8 cellular contexts compared by ENCODE assay signal in genomic region chr16:65745-66144, GRCh38. TPM values are rescaled to one million over a fixed set of nuclear protein-coding genes. Genes with fewer than 3 reads are reported as not detected.
DNase-seq lines count a peak whose midpoint lies in the region; ATAC-seq, FAIRE-seq and TF ChIP-seq lines count a peak whose summit lies in the region.

No MANE protein-coding gene starts in this region.

- H3K36me3 ChIP-seq in Karpas-422 (ENCODE audit: insufficient read depth, low read length) (no peaks in the 10 kb centered on the region), fibroblast of lung (ENCODE audit: control insufficient read depth, insufficient read depth, low read length) (peaks cover 32% of the 10 kb centered on the region), neural cell (ENCODE audit: insufficient read depth, low read length) (no peaks in the 10 kb centered on the region)

- H3K9me2 ChIP-seq in Karpas-422 (replicated peaks; ENCODE audit: insufficient read depth, low read length): no peaks in the 10 kb centered on the region
- H3K9me2 ChIP-seq in neural cell (ENCODE audit: insufficient read depth, low read length): no peaks in the 10 kb centered on the region

- no peak for FAIRE-seq in RCC 7860 (lab: Jason Lieb, UNC)

- TF ChIP-seq EP300 in neural cell (conservative IDR thresholded peaks at IDR 0.05; ENCODE audit: poor library complexity, severe bottlenecking): no peak

- TF ChIP-seq RAD21 in neural cell (conservative IDR thresholded peaks at IDR 0.05): peak; percentile 86

- no peak overlapping the region for H2AFZ ChIP-seq in Karpas-422 (ENCODE audit: low read length)
- H2AFZ ChIP-seq in fibroblast of lung (ENCODE audit: low read length): no peak overlapping the region
- no peak overlapping the region for H2AFZ ChIP-seq in neural cell (ENCODE audit: low read depth, low read length)

- peak; percentile 83 for ATAC-seq in stimulated activated naive CD8-positive, alpha-beta T cell treated with anti-CD3 and anti-CD28 coated beads, Interleukin-15, Interleukin-2, amounts not matched to agents 100 U/mL and 50 U/mL, for 24 hours
- no peak for ATAC-seq in HG03354 (IDR thresholded peaks at IDR 0.05; ENCODE audit: poor library complexity, severe bottlenecking, unreplicated experiment)

- H3K4me3 ChIP-seq in Karpas-422 (ENCODE audit: low read length): no peak overlapping the region
- no peak overlapping the region for H3K4me3 ChIP-seq in fibroblast of lung (replicated peaks in 1 of 4; ENCODE audit: control extremely low read depth in 1 of 4, insufficient read depth in 1 of 4, low read depth in 3 of 4, low read length in 4 of 4)
- H3K4me3 ChIP-seq in neural cell (ENCODE audit: low read length): no peak overlapping the region

- H3K4me2 ChIP-seq in Karpas-422 (ENCODE audit: low read depth, low read length, poor library complexity, severe bottlenecking) (no peak overlapping the region), fibroblast of lung (ENCODE audit: extremely low read depth, insufficient read depth, low read length) (peak overlapping the region; percentile 23), neural cell (ENCODE audit: low read length) (no peak overlapping the region)

- H3K9ac ChIP-seq in Karpas-422 (ENCODE audit: low read length) (no peak overlapping the region), fibroblast of lung (ENCODE audit: insufficient read depth, low read length) (no peak overlapping the region), neural cell (ENCODE audit: low read length) (no peak overlapping the region)

- H3K27ac ChIP-seq in Karpas-422 (ENCODE audit: low read length): no peak overlapping the region
- peak overlapping the region; percentile 53 for H3K27ac ChIP-seq in fibroblast of lung (ENCODE audit: insufficient read depth, low read length)
- no peak overlapping the region for H3K27ac ChIP-seq in neural cell (ENCODE audit: low read length)

- H3K9me3 ChIP-seq in Karpas-422 (ENCODE audit: low read length): no peaks in the 10 kb centered on the region
- H3K9me3 ChIP-seq in fibroblast of lung (ENCODE audit: control insufficient read depth, insufficient read depth, low read depth, low read length): no peaks in the 10 kb centered on the region
- H3K9me3 ChIP-seq in neural cell (ENCODE audit: low read length): no peaks in the 10 kb centered on the region

- DNase-seq in EH (ENCODE audit: low read depth) (peak; percentile 74), Karpas-422 (peak; percentile 93), RCC 7860 (ENCODE audit: low spot score) (peak; percentile 49), fibroblast of lung (ENCODE audit: low read depth in 2 of 2) (peak in 1 of 2 donors; percentile 71)
- peak; percentile 95 to 96 for DNase-seq in activated T-cell treated with anti-CD3 and anti-CD28 coated beads, Interleukin-2, amount 50 U/mL, for 48 hours
- peak; percentile 89 for DNase-seq in stimulated activated naive CD8-positive, alpha-beta T cell treated with anti-CD3 and anti-CD28 coated beads, Interleukin-15, Interleukin-2, amounts not matched to agents 100 U/mL and 50 U/mL, for 24 hours

- H3K4me1 ChIP-seq in Karpas-422 (ENCODE audit: low read length): no peaks in the 10 kb centered on the region
- peaks cover 45% of the 10 kb centered on the region for H3K4me1 ChIP-seq in fibroblast of lung (ENCODE audit: control insufficient read depth, extremely low read depth, insufficient read depth, low read length)

- H3K79me2 ChIP-seq in Karpas-422 (ENCODE audit: low read length) (no peaks in the 10 kb centered on the region), fibroblast of lung (ENCODE audit: control insufficient read depth, insufficient read depth, low read length) (peaks cover 63% of the 10 kb centered on the region), neural cell (replicated peaks; ENCODE audit: insufficient read depth, low read length) (no peaks in the 10 kb centered on the region)

- no peaks in the 10 kb centered on the region; the same call in 1 of the 2 replicates for H4K20me1 ChIP-seq in Karpas-422 (ENCODE audit: insufficient read depth, low read depth, low read length)
- no peaks in the 10 kb centered on the region for H4K20me1 ChIP-seq in fibroblast of lung (ENCODE audit: control insufficient read depth, extremely low read depth, insufficient read depth, low read length)
- H4K20me1 ChIP-seq in neural cell (ENCODE audit: insufficient read depth): no peaks in the 10 kb centered on the region

- TF ChIP-seq CTCF in fibroblast of lung (conservative IDR thresholded peaks at IDR 0.05 in 1 of 2, IDR thresholded peaks at IDR 0.05 in 1 of 2; ENCODE audit: low read depth in 1 of 2, low read length in 2 of 2): peak; percentile 91 to 93
- peak; percentile 90 for TF ChIP-seq CTCF in neural cell (IDR thresholded peaks at IDR 0.05; ENCODE audit: poor library complexity, severe bottlenecking)

- H3K27me3 ChIP-seq in Karpas-422 (ENCODE audit: low read length): no peaks in the 10 kb centered on the region
- H3K27me3 ChIP-seq in fibroblast of lung (ENCODE audit: control insufficient read depth, insufficient read depth, low read length): no peaks in the 10 kb centered on the region
- peaks cover under 1% of the 10 kb centered on the region for H3K27me3 ChIP-seq in neural cell (ENCODE audit: insufficient read depth, low read depth, low read length)

- H3F3A ChIP-seq in neural cell (ENCODE audit: insufficient read depth, low read length, poor library complexity, severe bottlenecking): no peaks in the 10 kb centered on the region

TF ChIP-seq in neural cell, 6 proteins besides CTCF, POLR2A, EP300 and RAD21:
- TF ChIP-seq TAF1 (IDR thresholded peaks at IDR 0.05; ENCODE audit: low read depth) (no peak), SMC3 (conservative IDR thresholded peaks at IDR 0.05; ENCODE audit: poor library complexity) (peak; percentile 86), MXI1 (conservative IDR thresholded peaks at IDR 0.05; ENCODE audit: poor library complexity, severe bottlenecking) (peak; percentile 21)

RNA-seq across cellular contexts. Expression of gene RHBDF1, which starts 6.7 kb away (rescaled TPM):
- 0.43 TPM in 1 of 2 replicates, not detected in the other for total RNA-seq in Karpas-422 (2014; rRNA removed; shearing (Covaris generic); ENCODE audit: low replicate concordance)
- 32.9 and 53.8 TPM in 2 replicates for total RNA-seq in fibroblast of lung
- polyA plus RNA-seq in fibroblast of lung (40.5 and 54.6 TPM in 2 replicates), neural cell (0.21 and 1.0 TPM in 2 replicates)
- polyA plus RNA-seq in fibroblast of lung (2012): 50.5 and 62.0 TPM in 2 replicates
- polyA minus RNA-seq in fibroblast of lung (ENCODE audit: low replicate concordance) (157 and 246 TPM in 2 replicates), neural cell (0.97 and 2.5 TPM in 2 replicates)

RNA-seq across cellular contexts. Expression of gene SNRNP25, which starts 12.1 kb away (rescaled TPM):
- 21.8 and 50.3 TPM in 2 replicates for total RNA-seq in Karpas-422 (2014; rRNA removed; shearing (Covaris generic); ENCODE audit: low replicate concordance)
- total RNA-seq in fibroblast of lung: 14.6 and 20.5 TPM in 2 replicates
- polyA plus RNA-seq in fibroblast of lung (25.9 and 49.4 TPM in 2 replicates), neural cell (45.3 and 46.4 TPM in 2 replicates)
- 29.6 and 57.8 TPM in 2 replicates for polyA plus RNA-seq in fibroblast of lung (2012)
- polyA minus RNA-seq in fibroblast of lung (ENCODE audit: low replicate concordance) (21.1 and 31.3 TPM in 2 replicates), neural cell (16.3 and 18.3 TPM in 2 replicates)

RNA-seq across cellular contexts. Expression of gene MPG, which starts 12.3 kb away (rescaled TPM):
- 182 and 298 TPM in 2 replicates for total RNA-seq in Karpas-422 (2014; rRNA removed; shearing (Covaris generic); ENCODE audit: low replicate concordance)
- 256 and 268 TPM in 2 replicates for total RNA-seq in fibroblast of lung
- polyA plus RNA-seq in fibroblast of lung (45.4 and 49.3 TPM in 2 replicates), neural cell (70.9 and 102 TPM in 2 replicates)
- 84.4 and 112 TPM in 2 replicates for polyA plus RNA-seq in fibroblast of lung (2012)
- polyA minus RNA-seq in fibroblast of lung (ENCODE audit: low replicate concordance) (42.7 and 46.1 TPM in 2 replicates), neural cell (30.9 and 42.9 TPM in 2 replicates)

RNA-seq across cellular contexts. Expression of gene POLR3K, which starts 12.3 kb away (rescaled TPM):
- total RNA-seq in Karpas-422 (2014; rRNA removed; shearing (Covaris generic); ENCODE audit: low replicate concordance): 11.9 and 25.7 TPM in 2 replicates
- 2.6 and 3.3 TPM in 2 replicates for total RNA-seq in fibroblast of lung
- polyA plus RNA-seq in fibroblast of lung (12.9 and 27.3 TPM in 2 replicates), neural cell (7.1 and 7.5 TPM in 2 replicates)
- polyA plus RNA-seq in fibroblast of lung (2012): 9.9 and 19.7 TPM in 2 replicates
- polyA minus RNA-seq in fibroblast of lung (ENCODE audit: low replicate concordance) (8.0 TPM in 1 of 2 replicates, not detected in the other), neural cell (2.2 and 2.4 TPM in 2 replicates)

Comparison
In these comparisons a context has a peak if more than half of its experiments do, and no peak if none do; other contexts are left out.
1. RNA of gene RHBDF1, which starts 6.7 kb away (total RNA-seq): 32.9 to 53.8 TPM in fibroblast of lung; 0.43 TPM in Karpas-422; every median in the first group is over 10 times any median in the second.